In genomic region chr3:59818033-59818936, GRCh38 we compare ENCODE assay signal across 9 cellular contexts.
DNase-seq lines count a peak whose midpoint lies in the region; ATAC-seq, FAIRE-seq and TF ChIP-seq lines count a peak whose summit lies in the region.
"Had no signal": no experiment of that assay in that cellular context is flagged by ENCODE, and none has a peak within 500 bp of the region (broad histone marks: within the 10 kb centered on the region; RNA-seq: fewer than 3 reads in every experiment).

No MANE protein-coding gene starts in this region.

- H3K36me3 ChIP-seq in astrocyte (ENCODE audit: insufficient read depth, low read length), result no peaks in the 10 kb centered on the region
- no peaks in the 10 kb centered on the region for H3K36me3 ChIP-seq in suprapubic skin

- TF ChIP-seq CTCF in astrocyte (IDR thresholded peaks at IDR 0.05; ENCODE audit: insufficient read depth, low read depth, low read length) (no peak), suprapubic skin (IDR thresholded peaks at IDR 0.05) (no peak)

- no peak for TF ChIP-seq EP300 in suprapubic skin (IDR thresholded peaks at IDR 0.05)

- no peak overlapping the region for H3K4me3 Mint-ChIP-seq in astrocyte (ENCODE audit: unreplicated experiment)
- H3K4me3 Mint-ChIP-seq in activated CD4-positive, alpha-beta T cell treated with anti-CD3 and anti-CD28 coated beads, Interleukin-2, amount 10 ng/mL, durations not matched to agents 24 days and 14 days, result no peak overlapping the region

- peak overlapping the region; percentile 91 for H3K4me2 ChIP-seq in astrocyte (ENCODE audit: low read length)

- H3K9ac ChIP-seq in astrocyte (ENCODE audit: low read length), result peak overlapping the region; percentile 91

- H3K9me3 Mint-ChIP-seq in astrocyte (ENCODE audit: unreplicated experiment), result peaks cover 3% of the 10 kb centered on the region
- peaks cover 20% of the 10 kb centered on the region for H3K9me3 Mint-ChIP-seq in activated CD4-positive, alpha-beta T cell treated with anti-CD3 and anti-CD28 coated beads, Interleukin-2, amount 10 ng/mL, durations not matched to agents 24 days and 14 days

- 45% methylated on average over 17 of the region's 17 CpGs for WGBS in suprapubic skin

- peak overlapping the region; percentile 61 for H2AFZ ChIP-seq in astrocyte (ENCODE audit: low read depth, low read length)

- H3K79me2 ChIP-seq in astrocyte (ENCODE audit: insufficient read depth, low read length), result no peaks in the 10 kb centered on the region

- H3K4me3 ChIP-seq in astrocyte (ENCODE audit: insufficient read depth, low read depth, low read length), result peak overlapping the region; percentile 43
- H3K4me3 ChIP-seq in suprapubic skin, result no peak overlapping the region

- no peaks in the 10 kb centered on the region for H4K20me1 ChIP-seq in astrocyte (ENCODE audit: insufficient read depth, low read length)

- ATAC-seq in HG03378 (IDR thresholded peaks at IDR 0.05; ENCODE audit: unreplicated experiment), result no peak

- peaks cover 2% of the 10 kb centered on the region for H3K36me3 Mint-ChIP-seq in astrocyte (ENCODE audit: low read depth, unreplicated experiment)
- peaks cover 35% of the 10 kb centered on the region for H3K36me3 Mint-ChIP-seq in activated CD4-positive, alpha-beta T cell treated with anti-CD3 and anti-CD28 coated beads, Interleukin-2, amount 10 ng/mL, durations not matched to agents 24 days and 14 days (ENCODE audit: low read depth)

- TF ChIP-seq POLR2A in suprapubic skin (IDR thresholded peaks at IDR 0.05), result no peak

- peak overlapping the region; percentile 44 for H3K27ac Mint-ChIP-seq in astrocyte (ENCODE audit: unreplicated experiment)
- no peak overlapping the region for H3K27ac Mint-ChIP-seq in activated CD4-positive, alpha-beta T cell treated with anti-CD3 and anti-CD28 coated beads, Interleukin-2, amount 10 ng/mL, durations not matched to agents 24 days and 14 days

- H3K27ac ChIP-seq in astrocyte (ENCODE audit: low read depth, low read length) (peak overlapping the region; percentile 97), suprapubic skin (no peak overlapping the region)

- FAIRE-seq in astrocyte (lab: Jason Lieb, UNC), result peak; percentile 99

- H3K27me3 ChIP-seq in astrocyte (ENCODE audit: insufficient read depth, low read length) (no peaks in the 10 kb centered on the region), suprapubic skin (no peaks in the 10 kb centered on the region)

- H3K4me1 ChIP-seq in astrocyte (ENCODE audit: insufficient read depth, low read length) (peaks cover 26% of the 10 kb centered on the region), suprapubic skin (peaks cover 12% of the 10 kb centered on the region)

- H3K4me1 Mint-ChIP-seq in astrocyte (ENCODE audit: low read depth, unreplicated experiment), result peaks cover 24% of the 10 kb centered on the region
- H3K4me1 Mint-ChIP-seq in activated CD4-positive, alpha-beta T cell treated with anti-CD3 and anti-CD28 coated beads, Interleukin-2, amount 10 ng/mL, durations not matched to agents 24 days and 14 days, result peaks cover 5% of the 10 kb centered on the region

- DNase-seq in HT-29 (ENCODE audit: low spot score) (peak; percentile 41), astrocyte (ENCODE audit: low read depth) (peak; percentile 98), islet precursor cell (peak; percentile 64), suprapubic skin (ENCODE audit: low spot score in 2 of 2) (peak; percentile 74 to 85), GM19240 (ENCODE audit: insufficient read length, low spot score) (no peak), SHP77 treated with DMSO at 0.1 percent for 48 hours (lab: John Stamatoyannopoulos, UW) (no peak)
- DNase-seq in activated CD4-positive, alpha-beta T cell treated with anti-CD3 and anti-CD28 coated beads, Interleukin-2, amount 10 ng/mL, durations not matched to agents 24 days and 14 days, result no peak
- DNase-seq: activated gamma-delta T cell treated with Interleukin-2 at 50 U/mL for 16 hours had no signal

- intact Hi-C loops in activated CD4-positive, alpha-beta T cell treated with anti-CD3 and anti-CD28 coated beads, Interleukin-2, amount 10 ng/mL, durations not matched to agents 24 days and 14 days (cut with micrococcal nuclease), result no loop called here

- no peaks in the 10 kb centered on the region for H3K27me3 Mint-ChIP-seq in astrocyte (ENCODE audit: low read depth, unreplicated experiment)
- H3K27me3 Mint-ChIP-seq in activated CD4-positive, alpha-beta T cell treated with anti-CD3 and anti-CD28 coated beads, Interleukin-2, amount 10 ng/mL, durations not matched to agents 24 days and 14 days, result no peaks in the 10 kb centered on the region

- H3K9me3 ChIP-seq in astrocyte (ENCODE audit: insufficient read depth, low read depth, low read length), result no peaks in the 10 kb centered on the region
- H3K9me3 ChIP-seq in suprapubic skin, result peaks cover 5% of the 10 kb centered on the region

Comparison
In these comparisons a context has a peak if more than half of its experiments do, and no peak if none do; other contexts are left out.
1. DNase-seq: peak in HT-29 (single experiment), astrocyte (single experiment), islet precursor cell (single experiment) and suprapubic skin (2 of 2); none in GM19240 (single experiment), activated CD4-positive, alpha-beta T cell treated with anti-CD3 and anti-CD28 coated beads, Interleukin-2, amount 10 ng/mL, durations not matched to agents 24 days and 14 days (single experiment) and SHP77 treated with DMSO at 0.1 percent for 48 hours (single experiment).